17 cellular contexts compared by ENCODE assay signal in genomic region chr17:10739341-10739905, GRCh38.
"Had no signal": no experiment of that assay in that cellular context is flagged by ENCODE, and none has a peak within 500 bp of the region (broad histone marks: within the 10 kb centered on the region; RNA-seq: fewer than 3 reads in every experiment).

No MANE protein-coding gene starts in this region.

- DNase-seq: activated CD4-positive, alpha-beta memory T cell treated with anti-CD3 and anti-CD28 coated beads, Interleukin-2, amount 10 ng/mL, durations not matched to agents 7 days and 5 days; activated CD8-positive, alpha-beta memory T cell treated with anti-CD3 and anti-CD28 coated beads, Interleukin-2, amount 50 U/mL, for 4 hours; activated naive CD4-positive, alpha-beta T cell treated with Interleukin-2 at 50 U/mL for 16 hours; caudate nucleus; colonic mucosa; kidney; left ventricle myocardium superior; naive B cell; stimulated activated CD4-positive, alpha-beta T cell treated with anti-CD3 and anti-CD28 coated beads, Interleukin-2, amount 100 ng/mL, for 48 hours; stimulated activated naive CD4-positive, alpha-beta T cell treated with Interleukin-2 at 50 U/mL for 16 hours; T-cell had no signal

- ATAC-seq: T-cell had no signal

- FAIRE-seq: endothelial cell of umbilical vein, frontal cortex, kidney had no signal

- H3K9me3 ChIP-seq: colonic mucosa, prostate gland, suprapubic skin, upper lobe of left lung had no signal

- H3K27me3 ChIP-seq: colonic mucosa, suprapubic skin, upper lobe of left lung had no signal

- H3K4me3 ChIP-seq: colonic mucosa, prostate gland, suprapubic skin, upper lobe of left lung had no signal

- H3K27ac ChIP-seq: prostate gland, suprapubic skin, upper lobe of left lung, VCaP had no signal

- H3K4me1 ChIP-seq: prostate gland had no signal

- H3K36me3 ChIP-seq: colonic mucosa, prostate gland, suprapubic skin, upper lobe of left lung had no signal
